In the genomic region with DNA sequence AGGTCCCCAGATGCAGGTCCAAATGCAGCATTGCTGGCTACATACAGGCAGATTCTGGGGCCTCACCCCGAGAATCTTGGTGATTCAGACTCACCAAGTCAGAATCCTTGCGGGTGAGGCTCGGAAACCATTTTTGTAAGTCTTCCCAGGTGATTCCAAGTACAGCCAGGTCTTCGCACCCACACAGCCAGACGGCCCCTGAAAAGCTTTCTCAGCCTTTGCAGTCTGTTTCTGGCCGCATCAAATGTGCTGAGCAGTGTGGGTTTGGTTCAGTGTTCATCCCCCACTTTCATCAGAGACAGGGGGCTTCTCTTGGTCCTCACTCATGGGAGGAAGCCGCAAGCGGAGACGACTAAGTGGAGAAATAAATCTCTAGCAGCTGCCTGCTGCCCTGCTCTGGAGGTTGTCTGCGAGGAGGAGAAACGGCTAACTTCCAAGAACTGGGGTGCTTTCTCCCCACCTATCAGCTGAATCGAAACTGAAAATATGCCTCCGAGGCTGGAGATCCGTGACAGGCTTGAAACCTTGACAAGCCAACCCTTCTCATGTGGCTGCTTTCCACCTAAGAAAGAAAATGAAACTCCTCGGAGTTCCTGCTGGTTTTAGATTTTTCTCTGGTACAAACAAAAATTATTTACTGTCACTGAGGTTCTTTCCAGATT, we compare ENCODE assay signal across 8 cellular contexts. TPM values are rescaled to one million over a fixed set of nuclear protein-coding genes. Genes with fewer than 3 reads are reported as not detected.
DNase-seq lines count a peak whose midpoint lies in the region; TF ChIP-seq lines count a peak whose summit lies in the region.

No MANE protein-coding gene starts in this region.

- H3K4me2 ChIP-seq in OCI-LY3 (ENCODE audit: low read length), result peak overlapping the region; percentile 97

- peak overlapping the region; percentile 58; the same call in 1 of the 2 replicates for H2AFZ ChIP-seq in OCI-LY3 (ENCODE audit: low read depth, low read length)

- no peaks in the 10 kb centered on the region for H3K36me3 ChIP-seq in OCI-LY3 (replicated peaks; ENCODE audit: low read depth, low read length)

- CTCF ChIA-PET in activated naive CD4-positive, alpha-beta T cell treated with anti-CD3 and anti-CD28 coated beads for 36 hours (lab: Charles Lee), result interaction anchor here (1.1 to 4.0 kb wide), 6 partner anchors 25 to 471 kb away, joined by 3 to 37 read pairs (median 4); no protein-coding TSS in a partner anchor

- peaks cover 6% of the 10 kb centered on the region; the same call in 1 of the 2 replicates for H3K27me3 Mint-ChIP-seq in HFFc6 (ENCODE audit: insufficient read depth)
- H3K27me3 Mint-ChIP-seq in activated naive CD4-positive, alpha-beta T cell treated with anti-CD3 and anti-CD28 coated beads for 36 hours (ENCODE audit: low read depth), result no peaks in the 10 kb centered on the region

- peak overlapping the region; percentile 77 for H3K4me3 Mint-ChIP-seq in HFFc6
- peak overlapping the region; percentile 82 for H3K4me3 Mint-ChIP-seq in activated naive CD4-positive, alpha-beta T cell treated with anti-CD3 and anti-CD28 coated beads for 36 hours

- H3K9me3 ChIP-seq in OCI-LY3 (ENCODE audit: insufficient read depth, low read length), result peaks cover 5% of the 10 kb centered on the region; the same call in 1 of the 2 replicates

- TF ChIP-seq CTCF in GM12865 (IDR thresholded peaks at IDR 0.05; ENCODE audit: insufficient read depth, low read depth, low read length, missing control alignments) (no peak), HFFc6 (IDR thresholded peaks at IDR 0.05) (no peak), OCI-LY3 (IDR thresholded peaks at IDR 0.05; ENCODE audit: low read depth, low read length) (no peak)

- peak; percentile 95 for DNase-seq in GM12865 (ENCODE audit: low read depth)
- no peak for DNase-seq in HFFc6
- peak; percentile 86 for DNase-seq in activated naive CD4-positive, alpha-beta T cell treated with anti-CD3 and anti-CD28 coated beads for 36 hours
- peak; percentile 47 for DNase-seq in kidney tubule cell (ENCODE audit: low spot score)
- peak; percentile 37 for DNase-seq in stimulated activated CD8-positive, alpha-beta memory T cell treated with anti-CD3 and anti-CD28 coated beads, Interleukin-15, amount 100 ng/mL, for 1 hour (ENCODE audit: low read depth)
- DNase-seq in nucleus accumbens (lab: John Stamatoyannopoulos, UW), result no peak
- no peak for DNase-seq in HuH-7 (ENCODE audit: low spot score)

- H3K79me2 ChIP-seq in OCI-LY3 (ENCODE audit: low read length), result no peaks in the 10 kb centered on the region

- peak overlapping the region; percentile 60 for H3K9ac ChIP-seq in OCI-LY3 (ENCODE audit: low read length)

- peaks cover 22% of the 10 kb centered on the region for H3K4me1 ChIP-seq in OCI-LY3 (ENCODE audit: low read length)

- peak overlapping the region; percentile 49 for H3K27ac Mint-ChIP-seq in HFFc6
- peak overlapping the region; percentile 94 for H3K27ac Mint-ChIP-seq in activated naive CD4-positive, alpha-beta T cell treated with anti-CD3 and anti-CD28 coated beads for 36 hours

- H3K9me3 Mint-ChIP-seq in HFFc6, result no peaks in the 10 kb centered on the region
- H3K9me3 Mint-ChIP-seq in activated naive CD4-positive, alpha-beta T cell treated with anti-CD3 and anti-CD28 coated beads for 36 hours, result peaks cover 2% of the 10 kb centered on the region

- H3K27ac ChIP-seq in OCI-LY3 (ENCODE audit: low read length), result peak overlapping the region; percentile 44

- intact Hi-C loops in activated naive CD4-positive, alpha-beta T cell treated with anti-CD3 and anti-CD28 coated beads for 36 hours (cut with micrococcal nuclease), result loop anchor here (1.0 to 5.0 kb wide), 9 partner anchors 9 to 1415 kb away; a partner anchor contains a TSS

- H3K4me1 Mint-ChIP-seq in HFFc6 (ENCODE audit: low read depth), result peaks cover 6% of the 10 kb centered on the region
- peaks cover 47% of the 10 kb centered on the region for H3K4me1 Mint-ChIP-seq in activated naive CD4-positive, alpha-beta T cell treated with anti-CD3 and anti-CD28 coated beads for 36 hours (ENCODE audit: low read depth)

- no peaks in the 10 kb centered on the region for H4K20me1 ChIP-seq in OCI-LY3 (ENCODE audit: insufficient read depth, low read length)

- H3K4me3 ChIP-seq in GM12865 (ENCODE audit: low read depth, low read length) (peak overlapping the region; percentile 96), OCI-LY3 (ENCODE audit: low read length) (peak overlapping the region; percentile 76)

- H3K36me3 Mint-ChIP-seq in HFFc6 (ENCODE audit: low read depth), result no peaks in the 10 kb centered on the region; the same call in 1 of the 2 replicates
- H3K36me3 Mint-ChIP-seq in activated naive CD4-positive, alpha-beta T cell treated with anti-CD3 and anti-CD28 coated beads for 36 hours (ENCODE audit: low read depth), result no peaks in the 10 kb centered on the region

- H3K27me3 ChIP-seq in OCI-LY3 (ENCODE audit: low read depth, low read length), result peaks cover 15% of the 10 kb centered on the region

RNA-seq across cellular contexts. Expression of a gene that starts 8.9 kb away (rescaled TPM):
- 10 to 100 TPM; 29.2 to 36.4 (median 31.3) TPM for total RNA-seq in HFFc6 (2021; fragmentation: NEBNext Ultra II Directional; extraction: Animal tissue kit (Norgen Biotek cat#: 25700))
- 10 to 100 TPM; 11.4 to 12.2 TPM for total RNA-seq in activated naive CD4-positive, alpha-beta T cell treated with anti-CD3 and anti-CD28 coated beads for 36 hours

RNA-seq across cellular contexts. Expression of a gene that starts 20.5 kb away (rescaled TPM):
- total RNA-seq in HFFc6 (2021; fragmentation: NEBNext Ultra II Directional; extraction: Animal tissue kit (Norgen Biotek cat#: 25700)), result 10 to 100 TPM; 60.1 to 72.5 (median 69.2) TPM
- 10 to 100 TPM; 16.4 to 19.3 TPM for total RNA-seq in activated naive CD4-positive, alpha-beta T cell treated with anti-CD3 and anti-CD28 coated beads for 36 hours

Comparison
In these comparisons a context has a peak if more than half of its experiments do, and no peak if none do; other contexts are left out.
1. DNase-seq: peak in GM12865 (single experiment), activated naive CD4-positive, alpha-beta T cell treated with anti-CD3 and anti-CD28 coated beads for 36 hours (single experiment), kidney tubule cell (single experiment) and stimulated activated CD8-positive, alpha-beta memory T cell treated with anti-CD3 and anti-CD28 coated beads, Interleukin-15, amount 100 ng/mL, for 1 hour (single experiment); none in HFFc6 (single experiment), nucleus accumbens (0 of 56) and HuH-7 (single experiment).